Comparison of ENCODE assay signal across 1 cellular context in the genomic region with DNA sequence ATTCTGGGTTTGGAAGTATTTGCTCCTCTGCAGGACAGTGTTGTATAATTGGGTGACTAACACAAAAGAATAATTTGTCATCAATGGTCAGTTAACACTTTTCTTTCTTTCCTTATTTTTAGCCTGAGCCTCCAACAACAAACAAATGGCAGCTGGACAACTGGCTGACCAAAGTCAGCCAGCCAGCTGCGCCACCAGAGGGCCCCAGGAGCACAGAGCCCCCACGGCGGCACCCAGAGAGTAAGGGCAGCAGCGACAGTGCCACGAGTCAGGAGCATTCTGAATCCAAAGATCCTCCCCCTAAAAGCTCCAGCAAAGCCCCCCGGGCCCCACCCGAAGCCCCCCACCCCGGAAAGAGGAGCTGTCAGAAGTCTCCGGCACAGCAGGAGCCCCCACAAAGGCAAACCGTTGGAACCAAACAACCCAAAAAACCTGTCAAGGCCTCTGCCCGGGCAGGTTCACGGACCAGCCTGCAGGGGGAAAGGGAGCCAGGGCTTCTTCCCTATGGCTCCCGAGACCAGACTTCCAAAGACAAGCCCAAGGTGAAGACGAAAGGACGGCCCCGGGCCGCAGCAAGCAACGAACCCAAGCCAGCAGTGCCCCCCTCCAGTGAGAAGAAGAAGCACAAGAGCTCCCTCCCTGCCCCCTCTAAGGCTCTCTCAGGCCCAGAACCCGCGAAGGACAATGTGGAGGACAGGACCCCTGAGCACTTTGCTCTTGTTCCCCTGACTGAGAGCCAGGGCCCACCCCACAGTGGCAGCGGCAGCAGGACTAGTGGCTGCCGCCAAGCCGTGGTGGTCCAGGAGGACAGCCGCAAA.
TF ChIP-seq lines count a peak whose summit lies in the region.

No MANE protein-coding gene starts in this region.

TF ChIP-seq in HCT116, 20 proteins besides CTCF, POLR2A, EP300 and RAD21 (continued from another document):
- TF ChIP-seq, protein P1, sequence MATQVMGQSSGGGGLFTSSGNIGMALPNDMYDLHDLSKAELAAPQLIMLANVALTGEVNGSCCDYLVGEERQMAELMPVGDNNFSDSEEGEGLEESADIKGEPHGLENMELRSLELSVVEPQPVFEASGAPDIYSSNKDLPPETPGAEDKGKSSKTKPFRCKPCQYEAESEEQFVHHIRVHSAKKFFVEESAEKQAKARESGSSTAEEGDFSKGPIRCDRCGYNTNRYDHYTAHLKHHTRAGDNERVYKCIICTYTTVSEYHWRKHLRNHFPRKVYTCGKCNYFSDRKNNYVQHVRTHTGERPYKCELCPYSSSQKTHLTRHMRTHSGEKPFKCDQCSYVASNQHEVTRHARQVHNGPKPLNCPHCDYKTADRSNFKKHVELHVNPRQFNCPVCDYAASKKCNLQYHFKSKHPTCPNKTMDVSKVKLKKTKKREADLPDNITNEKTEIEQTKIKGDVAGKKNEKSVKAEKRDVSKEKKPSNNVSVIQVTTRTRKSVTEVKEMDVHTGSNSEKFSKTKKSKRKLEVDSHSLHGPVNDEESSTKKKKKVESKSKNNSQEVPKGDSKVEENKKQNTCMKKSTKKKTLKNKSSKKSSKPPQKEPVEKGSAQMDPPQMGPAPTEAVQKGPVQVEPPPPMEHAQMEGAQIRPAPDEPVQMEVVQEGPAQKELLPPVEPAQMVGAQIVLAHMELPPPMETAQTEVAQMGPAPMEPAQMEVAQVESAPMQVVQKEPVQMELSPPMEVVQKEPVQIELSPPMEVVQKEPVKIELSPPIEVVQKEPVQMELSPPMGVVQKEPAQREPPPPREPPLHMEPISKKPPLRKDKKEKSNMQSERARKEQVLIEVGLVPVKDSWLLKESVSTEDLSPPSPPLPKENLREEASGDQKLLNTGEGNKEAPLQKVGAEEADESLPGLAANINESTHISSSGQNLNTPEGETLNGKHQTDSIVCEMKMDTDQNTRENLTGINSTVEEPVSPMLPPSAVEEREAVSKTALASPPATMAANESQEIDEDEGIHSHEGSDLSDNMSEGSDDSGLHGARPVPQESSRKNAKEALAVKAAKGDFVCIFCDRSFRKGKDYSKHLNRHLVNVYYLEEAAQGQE (IDR thresholded peaks at IDR 0.05; ENCODE audit: low read depth) = no peak
- TF ChIP-seq, protein P2, sequence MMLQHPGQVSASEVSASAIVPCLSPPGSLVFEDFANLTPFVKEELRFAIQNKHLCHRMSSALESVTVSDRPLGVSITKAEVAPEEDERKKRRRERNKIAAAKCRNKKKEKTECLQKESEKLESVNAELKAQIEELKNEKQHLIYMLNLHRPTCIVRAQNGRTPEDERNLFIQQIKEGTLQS (IDR thresholded peaks at IDR 0.05) = no peak
- TF ChIP-seq CEBPB (IDR thresholded peaks at IDR 0.05; ENCODE audit: low read depth) (no peak), ELF1 (IDR thresholded peaks at IDR 0.05; ENCODE audit: borderline replicate concordance, low read depth) (no peak), TCF7L2 (IDR thresholded peaks at IDR 0.05; ENCODE audit: borderline replicate concordance, extremely low read depth, insufficient read depth, insufficient read length) (no peak), SIN3A (IDR thresholded peaks at IDR 0.05; ENCODE audit: low read depth) (no peak), EZH2phosphoT487 (IDR thresholded peaks at IDR 0.05; ENCODE audit: borderline replicate concordance) (no peak), POLR2AphosphoS5 (IDR thresholded peaks at IDR 0.05; ENCODE audit: low read depth, low read length) (no peak), ZFX (IDR thresholded peaks at IDR 0.05) (no peak), SRF (IDR thresholded peaks at IDR 0.05; ENCODE audit: low read depth) (no peak), SP1 (IDR thresholded peaks at IDR 0.05; ENCODE audit: low read depth) (no peak), FOSL1 (IDR thresholded peaks at IDR 0.05; ENCODE audit: low read depth) (no peak), EZH2 (IDR thresholded peaks at IDR 0.05) (no peak)
- TF ChIP-seq, protein P3, sequence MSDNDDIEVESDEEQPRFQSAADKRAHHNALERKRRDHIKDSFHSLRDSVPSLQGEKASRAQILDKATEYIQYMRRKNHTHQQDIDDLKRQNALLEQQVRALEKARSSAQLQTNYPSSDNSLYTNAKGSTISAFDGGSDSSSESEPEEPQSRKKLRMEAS (IDR thresholded peaks at IDR 0.05) = no peak
